35 cellular contexts compared by ENCODE assay signal in the genomic region with DNA sequence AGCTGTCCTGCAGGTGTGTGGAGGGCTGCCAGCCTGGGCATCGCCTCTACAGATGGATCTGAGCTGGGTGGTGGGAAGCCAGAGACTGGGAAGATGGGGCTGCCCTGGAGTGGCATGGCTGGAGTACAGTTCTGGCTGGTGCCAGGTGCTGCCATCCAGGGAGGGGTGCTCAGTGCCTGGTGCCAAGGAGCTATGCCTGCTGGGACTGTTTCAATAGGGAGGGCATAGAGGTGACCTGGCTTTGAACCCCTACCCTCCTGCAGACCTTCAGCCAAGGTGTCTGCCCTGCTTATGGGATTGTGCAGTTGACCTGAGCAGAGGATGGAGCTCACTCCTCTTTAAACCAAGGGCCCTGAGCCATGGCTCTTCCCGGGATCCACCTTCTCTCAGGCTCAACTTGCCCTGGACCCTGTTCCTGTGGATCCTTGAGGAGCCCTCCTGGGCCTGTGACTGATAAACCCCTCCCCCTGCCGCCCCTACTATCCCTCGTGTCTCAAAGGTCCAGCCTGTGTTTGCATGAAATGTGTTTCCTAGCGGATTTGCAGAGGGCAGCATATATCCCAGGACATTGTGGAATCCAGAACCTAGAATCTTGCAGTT.
"Had no signal": no experiment of that assay in that cellular context is flagged by ENCODE, and none has a peak within 500 bp of the region (broad histone marks: within the 10 kb centered on the region; RNA-seq: fewer than 3 reads in every experiment).

No MANE protein-coding gene starts in this region.

- H3K36me3 Mint-ChIP-seq: activated CD4-positive, alpha-beta memory T cell treated with anti-CD3 and anti-CD28 coated beads for 36 hours; activated naive CD8-positive, alpha-beta T cell treated with anti-CD3 and anti-CD28 coated beads for 36 hours had no signal

- H3K36me3 ChIP-seq: brain microvascular endothelial cell, cardiac muscle cell, Peyer's patch had no signal

- H3K9me3 Mint-ChIP-seq: activated B cell treated with CpG ODN at 0.5 μM for 24 hours; activated CD4-positive, alpha-beta memory T cell treated with anti-CD3 and anti-CD28 coated beads for 36 hours; activated naive CD8-positive, alpha-beta T cell treated with anti-CD3 and anti-CD28 coated beads for 36 hours; activated T-cell treated with anti-CD3 and anti-CD28 coated beads, Interleukin-2, amount 50 U/mL, for 4 hours; activated T-helper 1 cell treated with anti-CD3 and anti-CD28 coated beads, Interleukin-12 subunit alpha, Interleukin-12 subunit beta, Interleukin-2, Interleukin-4 antibody, amounts not matched to agents 30 ng/mL and 10 ng/mL and 1 ng/mL, durations not matched to agents 14 hours and 24 hours and 36 hours had no signal

- H3K9me3 ChIP-seq: Peyer's patch had no signal

- DNase-seq: activated B cell treated with CpG ODN at 0.5 μM for 24 hours; activated CD4-positive, alpha-beta memory T cell treated with anti-CD3 and anti-CD28 coated beads for 36 hours; activated CD4-positive, alpha-beta T cell treated with anti-CD3 and anti-CD28 coated beads for 4 hours; activated CD4-positive, alpha-beta T cell treated with anti-CD3 and anti-CD28 coated beads, Interleukin-2, amount 50 U/mL, for 1 hour; activated CD4-positive, CD25-positive, alpha-beta regulatory T cell treated with anti-CD3 and anti-CD28 coated beads, Interleukin-2, amount 50 U/mL, for 72 hours; activated CD8-positive, alpha-beta memory T cell treated with anti-CD3 and anti-CD28 coated beads, Interleukin-2, amount 50 U/mL, for 4 hours; activated naive CD4-positive, alpha-beta T cell; activated naive CD4-positive, alpha-beta T cell treated with anti-CD3 and anti-CD28 coated beads, Interleukin-2, amount 50 U/mL, for 16 hours; activated naive CD8-positive, alpha-beta T cell treated with anti-CD3 and anti-CD28 coated beads for 36 hours; activated T-cell treated with anti-CD3 and anti-CD28 coated beads for 4 hours; activated T-cell treated with anti-CD3 and anti-CD28 coated beads, Interleukin-2, amount 50 U/mL, for 4 hours; amniotic stem cell; aorta; brain microvascular endothelial cell; KG1; MM.1S; MV-4-11; NCI-H1092; NCI-H1436 treated with DMSO at 0.1 percent for 48 hours; NCI-H1694 treated with DMSO at 0.1 percent for 48 hours; NCI-H2029; NCI-H345; NCI-H526; NCI-H774; PC-3; Peyer's patch; SW 1271; T-helper 1 cell; T-helper 2 cell; T-helper 9 cell had no signal

- H3K4me3 ChIP-seq: cardiac muscle cell, Peyer's patch had no signal

- H3K27me3 Mint-ChIP-seq: activated B cell treated with CpG ODN at 0.5 μM for 24 hours; activated CD4-positive, alpha-beta memory T cell treated with anti-CD3 and anti-CD28 coated beads for 36 hours; activated naive CD8-positive, alpha-beta T cell treated with anti-CD3 and anti-CD28 coated beads for 36 hours had no signal

- H3K4me1 ChIP-seq: Peyer's patch had no signal

- H3K27ac ChIP-seq: brain microvascular endothelial cell, cardiac muscle cell, Peyer's patch, RWPE1, VCaP had no signal

- H3K4me3 Mint-ChIP-seq: activated B cell treated with CpG ODN at 0.5 μM for 24 hours; activated CD4-positive, alpha-beta memory T cell treated with anti-CD3 and anti-CD28 coated beads for 36 hours; activated naive CD8-positive, alpha-beta T cell treated with anti-CD3 and anti-CD28 coated beads for 36 hours; activated T-cell treated with anti-CD3 and anti-CD28 coated beads, Interleukin-2, amount 50 U/mL, for 4 hours; activated T-helper 1 cell treated with anti-CD3 and anti-CD28 coated beads, Interleukin-12 subunit alpha, Interleukin-12 subunit beta, Interleukin-2, Interleukin-4 antibody, amounts not matched to agents 30 ng/mL and 10 ng/mL and 1 ng/mL, durations not matched to agents 14 hours and 24 hours and 36 hours had no signal

- H3K27ac Mint-ChIP-seq: activated B cell treated with CpG ODN at 0.5 μM for 24 hours; activated CD4-positive, alpha-beta memory T cell treated with anti-CD3 and anti-CD28 coated beads for 36 hours; activated naive CD8-positive, alpha-beta T cell treated with anti-CD3 and anti-CD28 coated beads for 36 hours; activated T-helper 1 cell treated with anti-CD3 and anti-CD28 coated beads, Interleukin-12 subunit alpha, Interleukin-12 subunit beta, Interleukin-2, Interleukin-4 antibody, amounts not matched to agents 30 ng/mL and 10 ng/mL and 1 ng/mL, durations not matched to agents 14 hours and 24 hours and 36 hours had no signal

- ATAC-seq: activated T-cell treated with anti-CD3 and anti-CD28 coated beads, Interleukin-2, amount 50 U/mL, for 4 hours; PC-3; Right ventricle myocardium inferior had no signal

- H3K27me3 ChIP-seq: brain microvascular endothelial cell, cardiac muscle cell, Peyer's patch had no signal
